In the genomic region with DNA sequence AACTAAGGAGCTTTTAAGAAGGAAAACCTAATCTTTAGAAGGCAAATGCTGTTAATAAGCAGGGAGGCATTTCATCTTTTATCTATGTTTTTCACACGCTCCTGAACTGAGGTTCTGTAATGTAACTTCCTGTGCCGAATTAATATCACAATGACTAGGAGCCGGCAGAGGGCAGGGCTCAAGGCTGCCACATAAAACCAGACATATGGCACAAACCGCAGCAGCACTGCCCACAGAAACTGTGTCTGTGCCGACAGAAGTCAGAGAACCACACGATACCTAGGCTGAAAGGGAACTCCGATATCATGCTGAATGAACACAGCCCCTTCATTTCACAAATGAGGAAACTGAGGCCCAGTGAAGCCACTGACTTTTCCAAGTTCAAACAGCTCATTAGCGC, we compare ENCODE assay signal across 11 cellular contexts.
"Had no signal": no experiment of that assay in that cellular context is flagged by ENCODE, and none has a peak within 500 bp of the region (broad histone marks: within the 10 kb centered on the region; RNA-seq: fewer than 3 reads in every experiment).

No MANE protein-coding gene starts in this region.

- H3K27ac ChIP-seq: body of pancreas, ovary, transverse colon had no signal

- H3K27me3 ChIP-seq: body of pancreas, ovary, transverse colon had no signal

- H3K4me3 ChIP-seq: body of pancreas, ovary, transverse colon had no signal

- H3K9me3 Mint-ChIP-seq: activated naive CD4-positive, alpha-beta T cell treated with anti-CD3 and anti-CD28 coated beads, Interleukin-2, amount 50 U/mL, for 24 hours; natural killer cell treated with Interleukin-12 subunit alpha and Interleukin-12 subunit beta and Interleukin-15 and Interleukin-18, amount 100 ng/mL, for 72 hours had no signal

- H3K4me1 Mint-ChIP-seq: activated naive CD4-positive, alpha-beta T cell treated with anti-CD3 and anti-CD28 coated beads, Interleukin-2, amount 50 U/mL, for 24 hours had no signal

- H3K27ac Mint-ChIP-seq: activated naive CD4-positive, alpha-beta T cell treated with anti-CD3 and anti-CD28 coated beads, Interleukin-2, amount 50 U/mL, for 24 hours had no signal

- H3K36me3 Mint-ChIP-seq: natural killer cell treated with Interleukin-12 subunit alpha and Interleukin-12 subunit beta and Interleukin-15 and Interleukin-18, amount 100 ng/mL, for 72 hours had no signal

- H3K36me3 ChIP-seq: ovary, transverse colon had no signal

- ATAC-seq: body of pancreas; esophagus mucosa; natural killer cell treated with Interleukin-12 subunit alpha and Interleukin-12 subunit beta and Interleukin-15 and Interleukin-18, amount 100 ng/mL, for 72 hours had no signal

- H3K4me1 ChIP-seq: body of pancreas, transverse colon had no signal

- H3K4me3 Mint-ChIP-seq: activated naive CD4-positive, alpha-beta T cell treated with anti-CD3 and anti-CD28 coated beads, Interleukin-2, amount 50 U/mL, for 24 hours; natural killer cell treated with Interleukin-12 subunit alpha and Interleukin-12 subunit beta and Interleukin-15 and Interleukin-18, amount 100 ng/mL, for 72 hours had no signal

- H3K9me3 ChIP-seq: body of pancreas, ovary, transverse colon had no signal

- H3K27me3 Mint-ChIP-seq: activated naive CD4-positive, alpha-beta T cell treated with anti-CD3 and anti-CD28 coated beads, Interleukin-2, amount 50 U/mL, for 24 hours; natural killer cell treated with Interleukin-12 subunit alpha and Interleukin-12 subunit beta and Interleukin-15 and Interleukin-18, amount 100 ng/mL, for 72 hours had no signal

- DNase-seq: activated CD4-positive, alpha-beta T cell treated with anti-CD3 and anti-CD28 coated beads, Interleukin-2, amount 50 U/mL, for 1 hour; activated CD4-positive, CD25-positive, alpha-beta regulatory T cell; activated T-cell treated with anti-CD3 and anti-CD28 coated beads for 4 hours; body of pancreas; dermis blood vessel endothelial cell; ovary; T1000; transverse colon had no signal
